ENCODE assay signal across 2 cellular contexts in genomic region chr4:72387959-72388358, GRCh38.
A peak's percentile ranks its signal among the peaks of the same experiment; 100 is the strongest.
TF ChIP-seq lines count a peak whose summit lies in the region.

No MANE protein-coding gene starts in this region.

TF ChIP-seq in HepG2, 621 proteins besides CTCF, POLR2A, EP300 and RAD21 (continued from another document):
- TF ChIP-seq MED1 (CRISPR knock-in tag; IDR thresholded peaks at IDR 0.05) (no peak), ZNF501 (CRISPR knock-in tag; IDR thresholded peaks at IDR 0.05) (no peak), MAFF (IDR thresholded peaks at IDR 0.05; ENCODE audit: low read depth, low read length) (peak; percentile 94)

TF ChIP-seq in K562, 482 proteins besides CTCF, POLR2A, EP300 and RAD21 (continued from another document):
- TF ChIP-seq NCOA4 (IDR thresholded peaks at IDR 0.05; ENCODE audit: partially characterized antibody) (no peak), ZNF316 (IDR thresholded peaks at IDR 0.05) (peak; percentile 89), MAFG (tag; conservative IDR thresholded peaks at IDR 0.05) (peak; percentile 79), NR2C1 (IDR thresholded peaks at IDR 0.05) (no peak), NR2C1 (tag; IDR thresholded peaks at IDR 0.05) (no peak), C11orf30 (IDR thresholded peaks at IDR 0.05; ENCODE audit: low read depth) (peak; percentile 81), IFI16 (CRISPR knock-in tag; IDR thresholded peaks at IDR 0.05) (no peak), MAFF (IDR thresholded peaks at IDR 0.05; ENCODE audit: low read length) (peak; percentile 85)
